ENCODE assay signal across 8 cellular contexts in genomic region chr10:120735773-120736371, GRCh38.
DNase-seq lines count a peak whose midpoint lies in the region; ATAC-seq, FAIRE-seq and TF ChIP-seq lines count a peak whose summit lies in the region.

No MANE protein-coding gene starts in this region.

- H3K27me3 ChIP-seq in fibroblast of lung (ENCODE audit: control insufficient read depth, insufficient read depth, low read length) = no peaks in the 10 kb centered on the region
- peaks cover 0 to 21% (median 0%) of the 10 kb centered on the region in 3 donors for H3K27me3 ChIP-seq in stomach

- TF ChIP-seq POLR2A in stomach (IDR thresholded peaks at IDR 0.05) = no peak

- no peak overlapping the region for H2AFZ ChIP-seq in fibroblast of lung (ENCODE audit: low read length)

- no peaks in the 10 kb centered on the region for H3K36me3 Mint-ChIP-seq in activated naive CD4-positive, alpha-beta T cell treated with anti-CD3 and anti-CD28 coated beads, Interleukin-2, amount 10 ng/mL, durations not matched to agents 7 days and 5 days

- H3K9me3 ChIP-seq in fibroblast of lung (ENCODE audit: control insufficient read depth, insufficient read depth, low read depth, low read length) (no peaks in the 10 kb centered on the region), stomach (no peaks in the 10 kb centered on the region)

- CTCF ChIA-PET in activated naive CD4-positive, alpha-beta T cell treated with anti-CD3 and anti-CD28 coated beads, Interleukin-2, amount 10 ng/mL, durations not matched to agents 7 days and 5 days (lab: Charles Lee) = interaction anchor here (1.8 to 4.7 kb wide), 2 partner anchors 12 to 312 kb away, joined by 4 to 22 read pairs; no protein-coding TSS in a partner anchor

- no peak overlapping the region for H3K9ac ChIP-seq in fibroblast of lung (ENCODE audit: insufficient read depth, low read length)

- no peak for TF ChIP-seq EP300 in stomach (IDR thresholded peaks at IDR 0.05)

- H3K27ac Mint-ChIP-seq in activated naive CD4-positive, alpha-beta T cell treated with anti-CD3 and anti-CD28 coated beads, Interleukin-2, amount 10 ng/mL, durations not matched to agents 7 days and 5 days = no peak overlapping the region

- peak; percentile 90 for FAIRE-seq in G401.6 (lab: Jason Lieb, UNC)

- no peaks in the 10 kb centered on the region for H3K4me1 Mint-ChIP-seq in activated naive CD4-positive, alpha-beta T cell treated with anti-CD3 and anti-CD28 coated beads, Interleukin-2, amount 10 ng/mL, durations not matched to agents 7 days and 5 days

- H3K36me3 ChIP-seq in fibroblast of lung (ENCODE audit: control insufficient read depth, insufficient read depth, low read length) (no peaks in the 10 kb centered on the region), stomach (no peaks in the 10 kb centered on the region)

- no peak overlapping the region for H3K4me3 Mint-ChIP-seq in activated naive CD4-positive, alpha-beta T cell treated with anti-CD3 and anti-CD28 coated beads, Interleukin-2, amount 10 ng/mL, durations not matched to agents 7 days and 5 days

- H3K9me3 Mint-ChIP-seq in activated naive CD4-positive, alpha-beta T cell treated with anti-CD3 and anti-CD28 coated beads, Interleukin-2, amount 10 ng/mL, durations not matched to agents 7 days and 5 days = no peaks in the 10 kb centered on the region

- H3K27ac ChIP-seq in fibroblast of lung (ENCODE audit: insufficient read depth, low read length) (no peak overlapping the region), stomach (no peak overlapping the region)

- H3K4me3 ChIP-seq in fibroblast of lung (replicated peaks in 1 of 4; ENCODE audit: control extremely low read depth in 1 of 4, insufficient read depth in 1 of 4, low read depth in 3 of 4, low read length in 4 of 4) = no peak overlapping the region
- no peak overlapping the region for H3K4me3 ChIP-seq in stomach

- WGBS in stomach, 5 donors = 40 to 49% (median 45%) methylated on average over 5 of the region's 5 CpGs

- DNase-seq in RPMI8226 (peak; percentile 2), fibroblast of lung (ENCODE audit: low read depth in 2 of 2) (peak; percentile 13 to 21), stomach (no peak), NCI-H2196 (lab: John Stamatoyannopoulos, UW; ENCODE audit: unreplicated experiment) (no peak)
- DNase-seq in activated naive CD4-positive, alpha-beta T cell treated with anti-CD3 and anti-CD28 coated beads, Interleukin-2, amount 10 ng/mL, durations not matched to agents 7 days and 5 days = no peak

- TF ChIP-seq CTCF in fibroblast of lung (conservative IDR thresholded peaks at IDR 0.05 in 1 of 2, IDR thresholded peaks at IDR 0.05 in 1 of 2; ENCODE audit: low read depth in 1 of 2, low read length in 2 of 2) (peak; percentile 39 to 68), stomach (IDR thresholded peaks at IDR 0.05) (peak in 5 of 7 experiments; percentile 52 to 70 (median 61))

- no peak overlapping the region for H3K4me2 ChIP-seq in fibroblast of lung (ENCODE audit: extremely low read depth, insufficient read depth, low read length)

- H3K27me3 Mint-ChIP-seq in activated naive CD4-positive, alpha-beta T cell treated with anti-CD3 and anti-CD28 coated beads, Interleukin-2, amount 10 ng/mL, durations not matched to agents 7 days and 5 days = no peaks in the 10 kb centered on the region

- ATAC-seq in HG02970 (IDR thresholded peaks at IDR 0.05; ENCODE audit: low FRiP score, unreplicated experiment) (peak; percentile 66), HG03442 (IDR thresholded peaks at IDR 0.05; ENCODE audit: unreplicated experiment) (no peak)

- H3K79me2 ChIP-seq in fibroblast of lung (ENCODE audit: control insufficient read depth, insufficient read depth, low read length) = no peaks in the 10 kb centered on the region

- H4K20me1 ChIP-seq in fibroblast of lung (ENCODE audit: control insufficient read depth, extremely low read depth, insufficient read depth, low read length) = no peaks in the 10 kb centered on the region

- intact Hi-C loops in stomach (cut with DNase I; ENCODE audit: low total_unique reads) = loop anchor here (10.0 kb wide), 1 partner anchor 311 kb away; no protein-coding TSS in a partner anchor

- H3K4me1 ChIP-seq in fibroblast of lung (ENCODE audit: control insufficient read depth, extremely low read depth, insufficient read depth, low read length) (no peaks in the 10 kb centered on the region), stomach (no peaks in the 10 kb centered on the region)

Comparison
In these comparisons a context has a peak if more than half of its experiments do, and no peak if none do; other contexts are left out.
1. DNase-seq: peak in RPMI8226 (single experiment) and fibroblast of lung (2 of 2); none in stomach (single experiment), activated naive CD4-positive, alpha-beta T cell treated with anti-CD3 and anti-CD28 coated beads, Interleukin-2, amount 10 ng/mL, durations not matched to agents 7 days and 5 days (single experiment) and NCI-H2196 (single experiment).